In genomic region chr4:165112258-165113156, GRCh38 we compare ENCODE assay signal across 8 cellular contexts. TPM values are rescaled to one million over a fixed set of nuclear protein-coding genes. Genes with fewer than 3 reads are reported as not detected.
DNase-seq lines count a peak whose midpoint lies in the region; ATAC-seq and TF ChIP-seq lines count a peak whose summit lies in the region.

TSS of gene TMEM192 (minus strand) at chr4:165112860. CDS start at chr4:165112773, 87 bp downstream.

- peaks cover 15% of the 10 kb centered on the region for H3K4me1 ChIP-seq in CD8-positive, alpha-beta T cell (ENCODE audit: insufficient read depth, low read length)

- peaks cover 7% of the 10 kb centered on the region for H3K36me3 Mint-ChIP-seq in CD8-positive, alpha-beta T cell

- CTCF ChIA-PET in CD8-positive, alpha-beta T cell (lab: Charles Lee) = interaction anchor here (0.7 to 2.3 kb wide), 11 partner anchors 8 to 352 kb away, joined by 3 to 16 read pairs (median 5); partner anchors contain the start of gene MSMO1

- no peak for TF ChIP-seq CTCF in CD8-positive, alpha-beta T cell (IDR thresholded peaks at IDR 0.05)

- intact Hi-C loops in CD8-positive, alpha-beta T cell (cut with DNase I, micrococcal nuclease) = loop anchor here (1.0 to 10.0 kb wide), 11 partner anchors 18 to 1948 kb away; partner anchors contain the start of genes KLHL2 (in 2 of the 2), MSMO1 (in 2 of the 2), NAF1 (in 2 of the 2) and TMA16 (in 1 of the 2)

- H3K4me3 ChIP-seq in CD8-positive, alpha-beta T cell (ENCODE audit: low read depth, low read length) = peak within 1 kb of the TSS; percentile 57

- peak within 1 kb of the TSS; percentile 66 for H3K27ac ChIP-seq in CD8-positive, alpha-beta T cell (ENCODE audit: low read depth, low read length)

- peaks cover 4% of the 10 kb centered on the region for H3K27me3 Mint-ChIP-seq in CD8-positive, alpha-beta T cell (ENCODE audit: low read depth)

- H3K27ac Mint-ChIP-seq in CD8-positive, alpha-beta T cell = peak within 1 kb of the TSS; percentile 95

- peak within 1 kb of the TSS; percentile 90 for H3K4me3 Mint-ChIP-seq in CD8-positive, alpha-beta T cell

- H3K9me3 ChIP-seq in CD8-positive, alpha-beta T cell (ENCODE audit: low read length) = no peaks in the 10 kb centered on the region

- DNase-seq in CD8-positive, alpha-beta T cell = peak; percentile 85 to 94 (median 88)
- DNase-seq in HK-2 (ENCODE audit: unreplicated experiment) (peak; percentile 95), NCI-H82 treated with DMSO at 0.1 percent for 48 hours (lab: John Stamatoyannopoulos, UW; ENCODE audit: unreplicated experiment) (peak; percentile 78), lung microvascular endothelial cell (ENCODE audit: low read depth in 2 of 2) (peak; percentile 93 to 97)
- DNase-seq in activated CD8-positive, alpha-beta memory T cell treated with anti-CD3 and anti-CD28 coated beads for 24 hours = peak; percentile 97
- DNase-seq in effector CD8-positive, alpha-beta T cell (lab: John Stamatoyannopoulos, UW) = peak; percentile 85
- peak; percentile 78 to 95 (median 82) for DNase-seq in stimulated activated CD4-positive, alpha-beta T cell treated with anti-CD3 and anti-CD28 coated beads, TNF-alpha, amount 100 ng/mL, for 48 hours (ENCODE audit: low read depth in 3 of 3)

- H3K9me3 Mint-ChIP-seq in CD8-positive, alpha-beta T cell = no peaks in the 10 kb centered on the region

- peak; percentile 98 for ATAC-seq in CD8-positive, alpha-beta T cell
- peak; percentile 96 for ATAC-seq in GM19452 (IDR thresholded peaks at IDR 0.05; ENCODE audit: unreplicated experiment)

- POLR2A ChIA-PET in CD8-positive, alpha-beta T cell (lab: Charles Lee) = interaction anchor here (1.0 to 1.6 kb wide), 4 partner anchors 10 to 215 kb away, joined by 3 to 4 read pairs (median 4); partner anchors contain the start of gene MSMO1

- H3K36me3 ChIP-seq in CD8-positive, alpha-beta T cell (ENCODE audit: insufficient read depth, low read length) = no peaks in the 10 kb centered on the region

- no peaks in the 10 kb centered on the region for H3K27me3 ChIP-seq in CD8-positive, alpha-beta T cell (ENCODE audit: insufficient read depth, low read length)

- H3K4me1 Mint-ChIP-seq in CD8-positive, alpha-beta T cell (ENCODE audit: low read depth) = peaks cover 27% of the 10 kb centered on the region

RNA-seq across cellular contexts. Expression of gene TMEM192, which starts in this region (rescaled TPM):
- 1 to 10 TPM; 5.6 to 5.8 TPM for total RNA-seq in CD8-positive, alpha-beta T cell
- 5.9 and 11.7 TPM in 2 replicates for total RNA-seq in lung microvascular endothelial cell

Comparison
In these comparisons a context has a peak if more than half of its experiments do, and no peak if none do; other contexts are left out.
1. Peak in every context shown above with its lines: DNase-seq, ATAC-seq, H3K4me3 ChIP-seq and H3K27ac ChIP-seq.